ENCODE assay signal across 16 cellular contexts in genomic region chr6:108800510-108800909, GRCh38. TPM values are rescaled to one million over a fixed set of nuclear protein-coding genes. Genes with fewer than 3 reads are reported as not detected.
DNase-seq lines count a peak whose midpoint lies in the region; ATAC-seq and TF ChIP-seq lines count a peak whose summit lies in the region.
"Had no signal": no experiment of that assay in that cellular context is flagged by ENCODE, and none has a peak within 500 bp of the region (broad histone marks: within the 10 kb centered on the region; RNA-seq: fewer than 3 reads in every experiment).

No MANE protein-coding gene starts in this region.

- H3K4me1 ChIP-seq in skeletal muscle satellite cell (ENCODE audit: control insufficient read depth, insufficient read depth, low read length) = no peaks in the 10 kb centered on the region
- peaks cover 12% of the 10 kb centered on the region for H3K4me1 ChIP-seq in PC-3 (ENCODE audit: insufficient read depth, low read length)

- no peaks in the 10 kb centered on the region for H4K20me1 ChIP-seq in PC-3 (ENCODE audit: low read length)

- CTCF ChIA-PET in PC-3 (lab: Charles Lee) = no interaction called here

- H3K4me2 ChIP-seq in skeletal muscle satellite cell (ENCODE audit: low read length) (peak overlapping the region; percentile 14), PC-3 (ENCODE audit: low read length) (no peak overlapping the region)

- intact Hi-C loops in PC-3 (cut with micrococcal nuclease) = no loop called here

- H3K27ac ChIP-seq in PC-3 (ENCODE audit: low read length) = no peak overlapping the region
- H3K27ac ChIP-seq: Peyer's patch, right atrium auricular region had no signal

- no peak for ATAC-seq in PC-3
- no peak for ATAC-seq in GM19397 (IDR thresholded peaks at IDR 0.05; ENCODE audit: unreplicated experiment)

- H3K79me2 ChIP-seq in PC-3 (ENCODE audit: low read length) = no peaks in the 10 kb centered on the region

- H3K27me3 ChIP-seq in skeletal muscle satellite cell (ENCODE audit: control insufficient read depth, insufficient read depth, low read length) = no peaks in the 10 kb centered on the region
- H3K27me3 ChIP-seq in PC-3 (ENCODE audit: low read length) = no peaks in the 10 kb centered on the region
- H3K27me3 ChIP-seq: Peyer's patch, right atrium auricular region had no signal

- H3K9me2 ChIP-seq in PC-3 (replicated peaks; ENCODE audit: low read length) = no peaks in the 10 kb centered on the region

- H2AFZ ChIP-seq in PC-3 (ENCODE audit: low read length) = no peak overlapping the region

- H3K9ac ChIP-seq in skeletal muscle satellite cell (ENCODE audit: low read depth, low read length) (no peak overlapping the region), PC-3 (ENCODE audit: low read length) (no peak overlapping the region)

- no peak for TF ChIP-seq CTCF in cardiac fibroblast (IDR thresholded peaks at IDR 0.05; ENCODE audit: low read depth, low read length)
- no peak for TF ChIP-seq CTCF in PC-3 (conservative IDR thresholded peaks at IDR 0.05; ENCODE audit: low read depth, low read length)

- no peaks in the 10 kb centered on the region for H3K36me3 ChIP-seq in skeletal muscle satellite cell (ENCODE audit: insufficient read depth, low read length)
- H3K36me3 ChIP-seq in PC-3 (ENCODE audit: low read depth, low read length) = no peaks in the 10 kb centered on the region
- H3K36me3 ChIP-seq: Peyer's patch, right atrium auricular region had no signal

- H3K4me3 ChIP-seq in cardiac fibroblast (replicated peaks in 1 of 2; ENCODE audit: low read depth in 2 of 2, low read length in 2 of 2) (no peak overlapping the region), skeletal muscle satellite cell (ENCODE audit: low read length) (no peak overlapping the region), PC-3 (ENCODE audit: low read length) (no peak overlapping the region)
- H3K4me3 ChIP-seq: Peyer's patch, right atrium auricular region had no signal

- no peaks in the 10 kb centered on the region for H3F3A ChIP-seq in PC-3 (ENCODE audit: low read length, unreplicated experiment)

- no peaks in the 10 kb centered on the region for H3K9me3 ChIP-seq in skeletal muscle satellite cell (replicated peaks; ENCODE audit: low read length)
- no peaks in the 10 kb centered on the region for H3K9me3 ChIP-seq in PC-3 (ENCODE audit: low read length)
- H3K9me3 ChIP-seq: Peyer's patch, right atrium auricular region had no signal

- DNase-seq in M059J (ENCODE audit: low read depth) = peak; percentile 37
- DNase-seq in cardiac fibroblast (ENCODE audit: low read depth in 2 of 2) = peak; percentile 19 to 26
- DNase-seq in left kidney (ENCODE audit: low read depth, low spot score) = peak; percentile 78
- no peak for DNase-seq in PC-3
- no peak for DNase-seq in activated CD8-positive, alpha-beta memory T cell treated with anti-CD3 and anti-CD28 coated beads for 24 hours
- DNase-seq in NCI-H2227 treated with DMSO at 0.1 percent for 48 hours (lab: John Stamatoyannopoulos, UW) = no peak
- DNase-seq: activated T-cell treated with anti-CD3 and anti-CD28 coated beads, Interleukin-2, amount 50 U/mL, for 1 hour; CD4-positive, CD25-positive, alpha-beta regulatory T cell; dermis blood vessel endothelial cell; NCI-H1417 treated with DMSO at 0.1 percent for 48 hours; NCI-H510A treated with DMSO at 0.1 percent for 48 hours; Peyer's patch; T-helper 1 cell had no signal

- BruUV-seq in PC-3 (replicated peaks; lab: Mats Ljungman, UMichigan) = no TSS peak

- POLR2A ChIA-PET in PC-3 (lab: Charles Lee; ENCODE audit: unreplicated experiment) = no interaction called here

RNA-seq across cellular contexts. Expression of gene ARMC2, which starts 47.7 kb away (rescaled TPM):
- 1.7 and 2.5 TPM in 2 replicates for total RNA-seq in M059J (2014; rRNA removed; shearing (Covaris generic))
- 1.5 and 1.7 TPM in 2 replicates for total RNA-seq in skeletal muscle satellite cell (2012; rRNA removed)
- total RNA-seq in PC-3 (2014; rRNA removed) = 0.29 and 1.1 TPM in 2 replicates

Comparison
In these comparisons a context has a peak if more than half of its experiments do, and no peak if none do; other contexts are left out.
1. DNase-seq: peak in M059J (single experiment), cardiac fibroblast (2 of 2) and left kidney (single experiment); none in PC-3 (single experiment), activated CD8-positive, alpha-beta memory T cell treated with anti-CD3 and anti-CD28 coated beads for 24 hours (single experiment) and NCI-H2227 treated with DMSO at 0.1 percent for 48 hours (single experiment).